Comparison of ENCODE assay signal across 8 cellular contexts in genomic region chr16:18800674-18801196, GRCh38. TPM values are rescaled to one million over a fixed set of nuclear protein-coding genes. Genes with fewer than 3 reads are reported as not detected.
DNase-seq lines count a peak whose midpoint lies in the region; ATAC-seq and TF ChIP-seq lines count a peak whose summit lies in the region.

No MANE protein-coding gene starts in this region.

- peak overlapping the region; percentile 96 for H3K9ac ChIP-seq in HUES6 (ENCODE audit: low read length)

- peak overlapping the region; percentile 86 for H3K4me3 ChIP-seq in HUES6 (ENCODE audit: low read depth, low read length)
- peak overlapping the region; percentile 95 for H3K4me3 ChIP-seq in brain microvascular endothelial cell (ENCODE audit: low read depth, low read length)
- H3K4me3 ChIP-seq in thymus (ENCODE audit: low read length), result peak overlapping the region; percentile 75

- ATAC-seq in left lobe of liver (peak; percentile 25), GM19467 (IDR thresholded peaks at IDR 0.05; ENCODE audit: unreplicated experiment) (no peak)

- TF ChIP-seq CTCF in brain microvascular endothelial cell (IDR thresholded peaks at IDR 0.05; ENCODE audit: low read depth, low read length, missing control alignments), result no peak

- no peaks in the 10 kb centered on the region for H3K27me3 ChIP-seq in HUES6 (ENCODE audit: control insufficient read depth, insufficient read depth, low read length)
- no peaks in the 10 kb centered on the region for H3K27me3 ChIP-seq in brain microvascular endothelial cell (replicated peaks)
- no peaks in the 10 kb centered on the region for H3K27me3 ChIP-seq in thymus (ENCODE audit: control insufficient read depth, insufficient read depth)

- H3K36me3 ChIP-seq in HUES6 (ENCODE audit: control insufficient read depth, insufficient read depth, low read length) (peaks cover 39% of the 10 kb centered on the region), brain microvascular endothelial cell (replicated peaks) (peaks cover 6% of the 10 kb centered on the region), thymus (ENCODE audit: control insufficient read depth, insufficient read depth) (peaks cover 3% of the 10 kb centered on the region)

- DNase-seq in NCI-H524 (lab: John Stamatoyannopoulos, UW), result peak; percentile 4 to 47
- no peak for DNase-seq in NCI-H524 treated with DMSO at 0.1 percent for 48 hours (lab: John Stamatoyannopoulos, UW)
- DNase-seq in brain microvascular endothelial cell, result no peak
- DNase-seq in left lobe of liver (ENCODE audit: low spot score), result no peak
- no peak for DNase-seq in C1 segment of cervical spinal cord (lab: John Stamatoyannopoulos, UW)

- H3K4me1 ChIP-seq in HUES6 (ENCODE audit: control insufficient read depth, insufficient read depth, low read length) (peaks cover 39% of the 10 kb centered on the region), thymus (ENCODE audit: control insufficient read depth, insufficient read depth, low read length) (peaks cover 17% of the 10 kb centered on the region)

- H3K9me3 ChIP-seq in HUES6 (ENCODE audit: control insufficient read depth, insufficient read depth, low read depth, low read length) (no peaks in the 10 kb centered on the region), thymus (ENCODE audit: control insufficient read depth) (no peaks in the 10 kb centered on the region)

- in situ Hi-C loops in brain microvascular endothelial cell (cut with HindIII; ENCODE audit: low pct_ligation_motif_present, low sequenced_read_pairs), result no loop called here

- H3K27ac ChIP-seq in HUES6 (ENCODE audit: low read depth, low read length), result peak overlapping the region; percentile 56; the same call in 1 of the 2 replicates
- H3K27ac ChIP-seq in brain microvascular endothelial cell, result peak overlapping the region; percentile 84
- H3K27ac ChIP-seq in thymus (ENCODE audit: low read depth), result peak overlapping the region; percentile 96

- WGBS in thymus, result under 1% methylated on average over 19 of the region's 19 CpGs

RNA-seq across cellular contexts. Expression of gene ARL6IP1, which starts 0.6 kb away (rescaled TPM):
- 93.3 TPM for total RNA-seq in left lobe of liver
- polyA plus RNA-seq in thymus, result 120 TPM

RNA-seq across cellular contexts. Expression of gene RPS15A, which starts 10.6 kb away (rescaled TPM):
- 375 TPM for total RNA-seq in left lobe of liver
- polyA plus RNA-seq in thymus, result 6,819 TPM

Comparison
In these comparisons a context has a peak if more than half of its experiments do, and no peak if none do; other contexts are left out.
1. DNase-seq: peak in NCI-H524 (2 of 2); none in NCI-H524 treated with DMSO at 0.1 percent for 48 hours (single experiment), brain microvascular endothelial cell (single experiment), left lobe of liver (single experiment) and C1 segment of cervical spinal cord (0 of 14).
2. Peak in every context shown above with its lines, with median percentiles within 50 percentile points of each other: H3K27ac ChIP-seq and H3K4me3 ChIP-seq.